In genomic region chr1:107480548-107480947, GRCh38 we compare ENCODE assay signal across 9 cellular contexts.
DNase-seq lines count a peak whose midpoint lies in the region; ATAC-seq, FAIRE-seq and TF ChIP-seq lines count a peak whose summit lies in the region.
"Had no signal": no experiment of that assay in that cellular context is flagged by ENCODE, and none has a peak within 500 bp of the region (broad histone marks: within the 10 kb centered on the region; RNA-seq: fewer than 3 reads in every experiment).

No MANE protein-coding gene starts in this region.

- peak; percentile 90 for ATAC-seq in GM21825 (IDR thresholded peaks at IDR 0.05; ENCODE audit: unreplicated experiment)

- DNase-seq in GM12864 (ENCODE audit: low read depth): no peak
- DNase-seq in anterior cingulate cortex (lab: John Stamatoyannopoulos, UW): peak in 40 of 58 donors; percentile 1 to 44 (median 16)
- DNase-seq in RCC 7860 (ENCODE audit: low spot score): no peak
- DNase-seq in DMS79 treated with DMSO at 0.1 percent for 48 hours (lab: John Stamatoyannopoulos, UW): no peak
- no peak for DNase-seq in kidney glomerular epithelial cell (lab: John Stamatoyannopoulos, UW)
- DNase-seq in amniotic stem cell (lab: John Stamatoyannopoulos, UW): no peak
- DNase-seq: NCI-H1048 had no signal

- no peak for FAIRE-seq in RCC 7860 (lab: Jason Lieb, UNC)

- H3K4me1 ChIP-seq in rectal smooth muscle tissue (ENCODE audit: control insufficient read depth, insufficient read depth, low read length): no peaks in the 10 kb centered on the region

- H3K36me3 ChIP-seq in rectal smooth muscle tissue (ENCODE audit: control insufficient read depth, insufficient read depth, low read length): no peaks in the 10 kb centered on the region

- TF ChIP-seq CTCF in GM12864 (IDR thresholded peaks at IDR 0.05; ENCODE audit: low read depth, low read length, missing control alignments): peak; percentile 31

- no peaks in the 10 kb centered on the region for H3K27me3 ChIP-seq in rectal smooth muscle tissue (ENCODE audit: control insufficient read depth, insufficient read depth, low read length)

- H3K9ac ChIP-seq in rectal smooth muscle tissue (ENCODE audit: low read length): no peak overlapping the region

- no peak overlapping the region for H3K27ac ChIP-seq in rectal smooth muscle tissue (ENCODE audit: low read depth, low read length)

- H3K4me3 ChIP-seq in GM12864 (ENCODE audit: low read depth, low read length) (no peak overlapping the region), rectal smooth muscle tissue (ENCODE audit: low read length) (peak overlapping the region; percentile 34)

Comparison
In these comparisons a context has a peak if more than half of its experiments do, and no peak if none do; other contexts are left out.
1. DNase-seq: peak in anterior cingulate cortex (40 of 58); none in GM12864 (single experiment), RCC 7860 (single experiment), DMS79 treated with DMSO at 0.1 percent for 48 hours (single experiment), kidney glomerular epithelial cell (single experiment) and amniotic stem cell (single experiment).